Comparison of ENCODE assay signal across 37 cellular contexts in the genomic region with DNA sequence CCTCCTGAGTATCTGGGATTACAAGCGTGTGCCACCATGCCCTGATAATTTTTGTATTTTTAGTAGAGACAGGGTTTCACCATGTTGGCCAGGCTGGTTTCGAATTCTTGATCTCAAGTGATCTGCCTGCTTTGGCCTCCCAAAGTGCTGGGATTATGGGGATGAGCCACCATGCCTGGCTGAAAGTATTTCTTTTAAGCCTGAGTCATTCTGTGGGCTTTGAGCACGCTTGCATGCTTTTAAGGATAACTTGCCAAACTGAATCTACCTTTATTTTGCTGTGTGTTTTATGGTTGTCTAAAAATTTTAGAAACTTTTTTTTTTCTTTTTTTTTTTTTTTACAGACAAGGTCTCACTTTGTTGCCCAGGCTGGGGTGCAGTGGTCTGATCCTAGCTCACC.
"Had no signal": no experiment of that assay in that cellular context is flagged by ENCODE, and none has a peak within 500 bp of the region (broad histone marks: within the 10 kb centered on the region; RNA-seq: fewer than 3 reads in every experiment).

No MANE protein-coding gene starts in this region.

- ATAC-seq: activated CD8-positive, alpha-beta T cell treated with anti-CD3 and anti-CD28 coated beads for 36 hours; activated T-cell treated with anti-CD3 and anti-CD28 coated beads, Interleukin-2, amount 50 U/mL, for 72 hours; activated T-helper 17 cell treated with anti-CD3 and anti-CD28 coated beads, Interleukin-2, amount 50 U/mL, for 72 hours; PC-3; Right ventricle myocardium inferior; SK-N-SH treated with all-trans-retinoic acid at 6 μM for 48 hours had no signal

- H3K36me3 Mint-ChIP-seq: activated naive CD4-positive, alpha-beta T cell treated with anti-CD3 and anti-CD28 coated beads, Interleukin-2, amount 50 U/mL, for 24 hours; activated naive CD8-positive, alpha-beta T cell treated with anti-CD3 and anti-CD28 coated beads, Interleukin-2, amount 10 ng/mL, durations not matched to agents 7 days and 5 days had no signal

- H3K4me3 Mint-ChIP-seq: activated CD4-positive, alpha-beta T cell treated with anti-CD3 and anti-CD28 coated beads, Interleukin-2, amount 10 ng/mL, durations not matched to agents 24 days and 14 days; activated CD8-positive, alpha-beta T cell treated with anti-CD3 and anti-CD28 coated beads for 36 hours; activated naive CD4-positive, alpha-beta T cell treated with anti-CD3 and anti-CD28 coated beads, Interleukin-2, amount 50 U/mL, for 24 hours; activated naive CD8-positive, alpha-beta T cell treated with anti-CD3 and anti-CD28 coated beads, Interleukin-2, amount 10 ng/mL, durations not matched to agents 7 days and 5 days; activated T-cell treated with anti-CD3 and anti-CD28 coated beads, Interleukin-2, amount 50 U/mL, for 72 hours; activated T-helper 17 cell treated with anti-CD3 and anti-CD28 coated beads, Interleukin-2, amount 50 U/mL, for 72 hours; brain had no signal

- H3K27ac ChIP-seq: Peyer's patch, RWPE1, WERI-Rb-1 had no signal

- H3K9me3 Mint-ChIP-seq: activated CD4-positive, alpha-beta T cell treated with anti-CD3 and anti-CD28 coated beads, Interleukin-2, amount 10 ng/mL, durations not matched to agents 24 days and 14 days; activated CD8-positive, alpha-beta T cell treated with anti-CD3 and anti-CD28 coated beads for 36 hours; activated naive CD4-positive, alpha-beta T cell treated with anti-CD3 and anti-CD28 coated beads, Interleukin-2, amount 50 U/mL, for 24 hours; activated naive CD8-positive, alpha-beta T cell treated with anti-CD3 and anti-CD28 coated beads, Interleukin-2, amount 10 ng/mL, durations not matched to agents 7 days and 5 days; activated T-cell treated with anti-CD3 and anti-CD28 coated beads, Interleukin-2, amount 50 U/mL, for 72 hours; activated T-helper 17 cell treated with anti-CD3 and anti-CD28 coated beads, Interleukin-2, amount 50 U/mL, for 72 hours had no signal

- H3K36me3 ChIP-seq: Peyer's patch, WERI-Rb-1 had no signal

- H3K27me3 Mint-ChIP-seq: activated CD4-positive, alpha-beta T cell treated with anti-CD3 and anti-CD28 coated beads, Interleukin-2, amount 10 ng/mL, durations not matched to agents 24 days and 14 days; activated CD8-positive, alpha-beta T cell treated with anti-CD3 and anti-CD28 coated beads for 36 hours; activated naive CD4-positive, alpha-beta T cell treated with anti-CD3 and anti-CD28 coated beads, Interleukin-2, amount 50 U/mL, for 24 hours; activated naive CD8-positive, alpha-beta T cell treated with anti-CD3 and anti-CD28 coated beads, Interleukin-2, amount 10 ng/mL, durations not matched to agents 7 days and 5 days; activated T-helper 17 cell treated with anti-CD3 and anti-CD28 coated beads, Interleukin-2, amount 50 U/mL, for 72 hours; brain had no signal

- H3K4me3 ChIP-seq: Peyer's patch had no signal

- DNase-seq: activated CD4-positive, alpha-beta T cell treated with anti-CD3 and anti-CD28 coated beads, Interleukin-2, amount 10 ng/mL, durations not matched to agents 24 days and 14 days; activated CD4-positive, alpha-beta T cell treated with anti-CD3 and anti-CD28 coated beads, Interleukin-2, amount 50 U/mL, for 4 hours; activated CD4-positive, CD25-positive, alpha-beta regulatory T cell; activated CD8-positive, alpha-beta T cell treated with anti-CD3 and anti-CD28 coated beads for 36 hours; activated effector memory CD4-positive, alpha-beta T cell treated with anti-CD3 and anti-CD28 coated beads, Interleukin-2, amount 50 U/mL, for 16 hours; activated naive CD4-positive, alpha-beta T cell; activated naive CD8-positive, alpha-beta T cell treated with anti-CD3 and anti-CD28 coated beads, Interleukin-2, amount 10 ng/mL, durations not matched to agents 7 days and 5 days; activated T-cell treated with anti-CD3 and anti-CD28 coated beads, Interleukin-2, amount 50 U/mL, for 1 hour; activated T-cell treated with anti-CD3 and anti-CD28 coated beads, Interleukin-2, amount 50 U/mL, for 72 hours; caudate nucleus; cerebellar nuclear complex; NCI-H1092 treated with DMSO at 0.1 percent for 48 hours; NCI-H1417; NCI-H146; NCI-H187; NCI-H2029 treated with DMSO at 0.1 percent for 48 hours; NCI-H2107; NCI-H2171; NCI-H510A; NCI-H526; NCI-H748 treated with DMSO at 0.1 percent for 48 hours; NK-92 treated with Interleukin-12 subunit alpha and Interleukin-12 subunit beta, amount 100 ng/mL, for 24 hours; PC-3; Peyer's patch; SIG-M5; T-helper 1 cell; T-helper 2 cell; T-helper 9 cell; WERI-Rb-1 had no signal

- H3K27ac Mint-ChIP-seq: activated CD4-positive, alpha-beta T cell treated with anti-CD3 and anti-CD28 coated beads, Interleukin-2, amount 10 ng/mL, durations not matched to agents 24 days and 14 days; activated CD8-positive, alpha-beta T cell treated with anti-CD3 and anti-CD28 coated beads for 36 hours; activated naive CD4-positive, alpha-beta T cell treated with anti-CD3 and anti-CD28 coated beads, Interleukin-2, amount 50 U/mL, for 24 hours; activated naive CD8-positive, alpha-beta T cell treated with anti-CD3 and anti-CD28 coated beads, Interleukin-2, amount 10 ng/mL, durations not matched to agents 7 days and 5 days; activated T-cell treated with anti-CD3 and anti-CD28 coated beads, Interleukin-2, amount 50 U/mL, for 72 hours; activated T-helper 17 cell treated with anti-CD3 and anti-CD28 coated beads, Interleukin-2, amount 50 U/mL, for 72 hours; brain had no signal

- H3K27me3 ChIP-seq: Peyer's patch had no signal

- H3K4me1 ChIP-seq: Peyer's patch had no signal

- FAIRE-seq: astrocyte, bronchial epithelial cell had no signal

- H3K4me1 Mint-ChIP-seq: activated CD4-positive, alpha-beta T cell treated with anti-CD3 and anti-CD28 coated beads, Interleukin-2, amount 10 ng/mL, durations not matched to agents 24 days and 14 days; activated naive CD4-positive, alpha-beta T cell treated with anti-CD3 and anti-CD28 coated beads, Interleukin-2, amount 50 U/mL, for 24 hours; activated T-helper 17 cell treated with anti-CD3 and anti-CD28 coated beads, Interleukin-2, amount 50 U/mL, for 72 hours had no signal
